ENCODE assay signal across 1 cellular context in the genomic region with DNA sequence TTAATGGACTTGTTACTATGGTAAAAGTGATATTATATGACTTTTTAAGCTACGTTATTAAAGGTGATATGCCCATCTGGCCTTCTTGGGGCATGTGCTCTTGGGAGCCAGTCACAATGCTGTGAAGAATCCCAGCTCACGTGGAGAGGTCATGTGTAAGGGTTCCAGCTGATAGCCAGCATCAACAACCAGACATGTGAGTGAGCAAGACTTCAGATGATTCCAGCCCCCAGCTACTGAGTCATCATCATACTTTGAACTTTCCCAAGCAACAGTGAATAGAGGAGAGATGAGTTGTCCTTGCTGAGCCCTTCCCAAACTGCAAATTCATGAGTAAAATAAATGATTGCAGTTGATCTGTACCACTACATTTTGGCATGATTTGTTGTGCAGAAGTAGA.
A peak's percentile ranks its signal among the peaks of the same experiment; 100 is the strongest.
TF ChIP-seq lines count a peak whose summit lies in the region.

No MANE protein-coding gene starts in this region.

TF ChIP-seq in HepG2, 621 proteins besides CTCF, POLR2A, EP300 and RAD21:
- TF ChIP-seq BHLHE40 (IDR thresholded peaks at IDR 0.05; ENCODE audit: low read length) (0 out of 2 replicates have a peak, but pooled peaks have one; percentile 29), ZSCAN21 (CRISPR knock-in tag; IDR thresholded peaks at IDR 0.05; ENCODE audit: borderline replicate concordance) (no peak)
